In the genomic region with DNA sequence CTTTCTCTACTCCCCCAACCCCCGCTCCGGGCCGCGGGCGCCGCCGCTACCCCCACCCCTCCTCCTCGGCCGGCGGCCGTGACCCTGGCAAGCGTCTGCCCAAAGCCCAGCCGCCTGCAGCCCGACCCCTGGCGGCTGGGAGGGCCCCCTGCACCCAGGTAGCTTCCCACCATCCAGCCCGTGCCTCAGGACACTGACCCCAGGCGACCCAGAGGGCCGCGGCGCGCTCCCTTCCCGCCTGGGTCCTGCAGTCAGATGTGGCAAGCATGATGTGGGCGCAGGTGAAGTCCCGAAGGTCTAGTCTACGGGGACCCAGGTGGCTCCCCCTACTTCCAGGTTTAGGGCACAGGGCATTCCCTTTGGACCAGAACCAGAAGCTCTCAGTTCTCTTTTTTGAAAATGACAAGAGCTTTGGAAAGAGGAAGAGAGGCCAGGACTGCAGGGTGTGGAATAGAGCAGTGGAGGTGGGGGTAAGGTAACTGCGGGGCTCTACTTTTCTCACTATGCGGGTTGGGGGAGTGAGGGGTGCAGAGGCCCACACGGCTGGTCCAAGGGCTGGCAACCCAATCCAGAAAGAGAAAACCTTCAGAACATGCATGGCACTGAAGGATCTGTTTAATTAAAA, we compare ENCODE assay signal across 8 cellular contexts. TPM values are rescaled to one million over a fixed set of nuclear protein-coding genes. Genes with fewer than 3 reads are reported as not detected.
A peak's percentile ranks its signal among the peaks of the same experiment; 100 is the strongest.
DNase-seq lines count a peak whose midpoint lies in the region; ATAC-seq lines count a peak whose summit lies in the region.

DENND4B (minus strand) TSS at position 97 of the 625 bp plus-strand sequence. CDS start 2,344 bp downstream, outside the sequence.

- H3K27me3 ChIP-seq in mononuclear cell (ENCODE audit: insufficient read depth, low read length) = no peaks in the 10 kb centered on the region

- DNase-seq in COLO668 (lab: John Stamatoyannopoulos, UW; ENCODE audit: unreplicated experiment) (peak; percentile 92), NOMO-1 treated with dmso at 0.1 percent for 144 hours (lab: John Stamatoyannopoulos, UW; ENCODE audit: unreplicated experiment) (peak; percentile 88), activated T-cell treated with anti-CD3 and anti-CD28 coated beads for 1 hour (ENCODE audit: low read depth) (peak; percentile 61), epidermal melanocyte (ENCODE audit: insufficient read length, low spot score) (peak; percentile 98)
- DNase-seq in stimulated activated CD8-positive, alpha-beta memory T cell treated with anti-CD3 and anti-CD28 coated beads, Interleukin-4, amount 100 ng/mL, for 4 hours (ENCODE audit: low read depth in 2 of 2, low spot score in 1 of 2) = peak; percentile 26 to 64

- H3K4me3 ChIP-seq in mononuclear cell (ENCODE audit: low read length) = peak within 1 kb of the TSS; percentile 58

- H3K9me3 ChIP-seq in mononuclear cell (ENCODE audit: low read depth, low read length) = no peaks in the 10 kb centered on the region

- peaks cover 48% of the 10 kb centered on the region for H3K4me1 ChIP-seq in mononuclear cell (ENCODE audit: insufficient read depth, low read length)

- peak; percentile 75 for ATAC-seq in GM19452 (IDR thresholded peaks at IDR 0.05; ENCODE audit: unreplicated experiment)
- peak; percentile 47 for ATAC-seq in HG03565 (IDR thresholded peaks at IDR 0.05; ENCODE audit: unreplicated experiment)

RNA-seq across cellular contexts. Expression of gene DENND4B, which starts in this region (rescaled TPM):
- 37.3 TPM for total RNA-seq in mononuclear cell

Comparison
In these comparisons a context has a peak if more than half of its experiments do, and no peak if none do; other contexts are left out.
1. Peak in every context shown above with its lines: DNase-seq, ATAC-seq and H3K4me3 ChIP-seq.
2. DNase-seq: peak in every context shown above with its lines; median percentile 98 in epidermal melanocyte; 92 in COLO668; 88 in NOMO-1 treated with dmso at 0.1 percent for 144 hours; 61 in activated T-cell treated with anti-CD3 and anti-CD28 coated beads for 1 hour; 45 in stimulated activated CD8-positive, alpha-beta memory T cell treated with anti-CD3 and anti-CD28 coated beads, Interleukin-4, amount 100 ng/mL, for 4 hours.